1 cellular context compared by ENCODE assay signal in the genomic region with DNA sequence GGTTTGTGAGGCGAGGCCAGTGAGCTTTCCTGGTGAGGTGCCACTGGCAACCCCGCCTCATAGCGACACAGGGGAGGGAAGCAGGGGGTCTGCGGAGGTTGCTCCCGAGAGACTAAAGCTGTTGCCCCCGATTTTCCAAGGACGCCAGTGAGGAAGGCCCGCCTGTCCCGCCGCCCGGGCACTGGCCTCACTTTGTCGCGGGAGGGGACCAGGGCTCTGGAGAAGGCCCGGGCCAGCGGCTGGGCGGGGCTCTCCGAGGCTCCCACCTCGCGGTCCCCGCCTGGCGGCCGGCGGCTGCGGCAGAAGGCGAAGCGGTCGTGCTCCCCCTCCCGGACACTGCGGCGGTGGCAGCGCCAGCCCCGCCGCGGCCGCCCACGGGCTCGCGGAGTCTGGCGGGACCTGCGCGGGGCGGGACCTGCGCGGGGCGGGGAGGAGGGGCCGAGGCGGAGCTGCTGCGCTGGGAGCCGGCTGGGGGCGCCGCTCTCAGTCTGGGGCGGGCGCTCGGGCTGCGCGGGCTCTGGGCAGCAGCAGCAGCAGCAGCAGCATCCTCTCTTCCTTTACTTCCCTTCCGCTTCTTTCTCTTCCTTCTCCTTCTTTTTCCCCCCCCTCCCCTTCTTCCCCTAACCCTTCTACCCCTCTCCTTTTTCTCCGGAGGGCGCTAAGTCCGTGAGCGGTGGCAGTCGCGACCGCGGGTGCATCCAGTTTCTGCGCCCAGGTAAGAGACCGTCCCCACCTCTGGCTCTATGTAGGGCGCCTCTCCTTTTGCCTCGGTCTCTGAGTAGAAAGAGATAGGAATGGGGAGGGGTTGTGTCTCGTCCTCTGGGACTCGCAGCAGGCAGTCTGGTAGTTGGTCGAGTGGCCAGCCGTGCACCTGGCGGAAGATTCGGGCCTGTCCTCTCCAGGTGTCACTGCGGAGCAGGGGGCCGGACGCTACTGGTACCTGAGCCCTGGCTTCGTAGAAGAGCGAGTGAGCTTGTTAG.
TF ChIP-seq lines count a peak whose summit lies in the region.

A gene with protein sequence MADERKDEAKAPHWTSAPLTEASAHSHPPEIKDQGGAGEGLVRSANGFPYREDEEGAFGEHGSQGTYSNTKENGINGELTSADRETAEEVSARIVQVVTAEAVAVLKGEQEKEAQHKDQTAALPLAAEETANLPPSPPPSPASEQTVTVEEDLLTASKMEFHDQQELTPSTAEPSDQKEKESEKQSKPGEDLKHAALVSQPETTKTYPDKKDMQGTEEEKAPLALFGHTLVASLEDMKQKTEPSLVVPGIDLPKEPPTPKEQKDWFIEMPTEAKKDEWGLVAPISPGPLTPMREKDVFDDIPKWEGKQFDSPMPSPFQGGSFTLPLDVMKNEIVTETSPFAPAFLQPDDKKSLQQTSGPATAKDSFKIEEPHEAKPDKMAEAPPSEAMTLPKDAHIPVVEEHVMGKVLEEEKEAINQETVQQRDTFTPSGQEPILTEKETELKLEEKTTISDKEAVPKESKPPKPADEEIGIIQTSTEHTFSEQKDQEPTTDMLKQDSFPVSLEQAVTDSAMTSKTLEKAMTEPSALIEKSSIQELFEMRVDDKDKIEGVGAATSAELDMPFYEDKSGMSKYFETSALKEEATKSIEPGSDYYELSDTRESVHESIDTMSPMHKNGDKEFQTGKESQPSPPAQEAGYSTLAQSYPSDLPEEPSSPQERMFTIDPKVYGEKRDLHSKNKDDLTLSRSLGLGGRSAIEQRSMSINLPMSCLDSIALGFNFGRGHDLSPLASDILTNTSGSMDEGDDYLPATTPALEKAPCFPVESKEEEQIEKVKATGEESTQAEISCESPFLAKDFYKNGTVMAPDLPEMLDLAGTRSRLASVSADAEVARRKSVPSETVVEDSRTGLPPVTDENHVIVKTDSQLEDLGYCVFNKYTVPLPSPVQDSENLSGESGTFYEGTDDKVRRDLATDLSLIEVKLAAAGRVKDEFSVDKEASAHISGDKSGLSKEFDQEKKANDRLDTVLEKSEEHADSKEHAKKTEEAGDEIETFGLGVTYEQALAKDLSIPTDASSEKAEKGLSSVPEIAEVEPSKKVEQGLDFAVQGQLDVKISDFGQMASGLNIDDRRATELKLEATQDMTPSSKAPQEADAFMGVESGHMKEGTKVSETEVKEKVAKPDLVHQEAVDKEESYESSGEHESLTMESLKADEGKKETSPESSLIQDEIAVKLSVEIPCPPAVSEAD (N-terminal part only) (plus strand): TSS at position 486 of the 980 bp plus-strand sequence. CDS start 229,124 bp downstream, outside the sequence.

TF ChIP-seq in WTC11, 78 proteins besides CTCF, POLR2A, EP300 and RAD21 (continued from another document):
- TF ChIP-seq, protein P1, sequence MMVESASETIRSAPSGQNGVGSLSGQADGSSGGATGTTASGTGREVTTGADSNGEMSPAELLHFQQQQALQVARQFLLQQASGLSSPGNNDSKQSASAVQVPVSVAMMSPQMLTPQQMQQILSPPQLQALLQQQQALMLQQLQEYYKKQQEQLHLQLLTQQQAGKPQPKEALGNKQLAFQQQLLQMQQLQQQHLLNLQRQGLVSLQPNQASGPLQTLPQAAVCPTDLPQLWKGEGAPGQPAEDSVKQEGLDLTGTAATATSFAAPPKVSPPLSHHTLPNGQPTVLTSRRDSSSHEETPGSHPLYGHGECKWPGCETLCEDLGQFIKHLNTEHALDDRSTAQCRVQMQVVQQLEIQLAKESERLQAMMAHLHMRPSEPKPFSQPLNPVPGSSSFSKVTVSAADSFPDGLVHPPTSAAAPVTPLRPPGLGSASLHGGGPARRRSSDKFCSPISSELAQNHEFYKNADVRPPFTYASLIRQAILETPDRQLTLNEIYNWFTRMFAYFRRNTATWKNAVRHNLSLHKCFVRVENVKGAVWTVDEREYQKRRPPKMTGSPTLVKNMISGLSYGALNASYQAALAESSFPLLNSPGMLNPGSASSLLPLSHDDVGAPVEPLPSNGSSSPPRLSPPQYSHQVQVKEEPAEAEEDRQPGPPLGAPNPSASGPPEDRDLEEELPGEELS (CRISPR knock-in tag; IDR thresholded peaks at IDR 0.05) = 0 out of 2 replicates have a peak, but pooled peaks have one; percentile 72
- TF ChIP-seq ETV6 (CRISPR knock-in tag; IDR thresholded peaks at IDR 0.05) (peak; percentile 64; the same call in 1 of the 2 replicates), CREM (CRISPR knock-in tag; IDR thresholded peaks at IDR 0.05) (0 out of 2 replicates have a peak, but pooled peaks have one; percentile 47), ZNF423 (CRISPR knock-in tag; IDR thresholded peaks at IDR 0.05) (peak; percentile 51), KAT7 (CRISPR knock-in tag; IDR thresholded peaks at IDR 0.05; ENCODE audit: borderline replicate concordance) (0 out of 2 replicates have a peak, but pooled peaks have one; percentile 50), TEAD1 (CRISPR knock-in tag; IDR thresholded peaks at IDR 0.05) (0 out of 2 replicates have a peak, but pooled peaks have one; percentile 4)
